15 cellular contexts compared by ENCODE assay signal in genomic region chr6:63487123-63487813, GRCh38.
DNase-seq lines count a peak whose midpoint lies in the region; ATAC-seq and TF ChIP-seq lines count a peak whose summit lies in the region.
"Had no signal": no experiment of that assay in that cellular context is flagged by ENCODE, and none has a peak within 500 bp of the region (broad histone marks: within the 10 kb centered on the region; RNA-seq: fewer than 3 reads in every experiment).

No MANE protein-coding gene starts in this region.

- ATAC-seq in left lobe of liver (peak; percentile 58), HG02852 (IDR thresholded peaks at IDR 0.05; ENCODE audit: unreplicated experiment) (no peak), HG03095 (IDR thresholded peaks at IDR 0.05; ENCODE audit: unreplicated experiment) (no peak), HG02571 (IDR thresholded peaks at IDR 0.05; ENCODE audit: unreplicated experiment) (no peak)
- ATAC-seq: HCT116 had no signal

- DNase-seq in PC-9: peak; percentile 8 to 73
- no peak for DNase-seq in left lobe of liver (ENCODE audit: low spot score)
- DNase-seq in MV-4-11 (lab: John Stamatoyannopoulos, UW): no peak
- DNase-seq: GF-D8, GM23248, NCI-H1105 treated with DMSO at 0.1 percent for 48 hours, NCI-H187, NCI-H2107, NCI-H524 had no signal

- H3K4me3 ChIP-seq in HEK293 (ENCODE audit: low read depth, low read length): no peak overlapping the region
- no peak overlapping the region for H3K4me3 ChIP-seq in PC-9
- H3K4me3 ChIP-seq: GM23248, SJSA1 had no signal

- TF ChIP-seq CTCF in HEK293 (tag by site-specific recombination; IDR thresholded peaks at IDR 0.05): no peak
- TF ChIP-seq CTCF in PC-9 (conservative IDR thresholded peaks at IDR 0.05): no peak

- peaks cover 6% of the 10 kb centered on the region; the same call in 1 of the 2 replicates for H3F3A ChIP-seq in PC-9 (ENCODE audit: insufficient read depth, low read depth)

- no peaks in the 10 kb centered on the region for H4K20me1 ChIP-seq in PC-9 (ENCODE audit: insufficient read depth)

- POLR2A ChIA-PET in HEK293 (lab: Yijun Ruan, JAX): interaction anchor here (1.2 to 2.3 kb wide), 2 partner anchors 11 to 86 kb away, joined by 3 to 9 read pairs; no protein-coding TSS in a partner anchor
- POLR2A ChIA-PET in PC-9 (lab: Charles Lee; ENCODE audit: unreplicated experiment): interaction anchor here (0.7 kb wide), 1 partner anchor 151 kb away, joined by 5 read pairs; no protein-coding TSS in a partner anchor

- peak overlapping the region; percentile 34; the same call in 1 of the 2 replicates for H3K4me2 ChIP-seq in PC-9

- H3K4me1 ChIP-seq in HEK293 (ENCODE audit: control insufficient read depth, insufficient read depth, low read length): peaks cover 7% of the 10 kb centered on the region
- H3K4me1 ChIP-seq in PC-9 (replicated peaks; ENCODE audit: insufficient read depth): 0 out of 2 replicates have a peak, but pooled peaks cover 12% of the 10 kb centered on the region
- H3K4me1 ChIP-seq: SJSA1 had no signal

- H3K36me3 ChIP-seq in HEK293 (ENCODE audit: control insufficient read depth in 2 of 2, insufficient read depth in 1 of 2, low read length in 2 of 2) (no peaks in the 10 kb centered on the region), PC-9 (ENCODE audit: low read depth) (no peaks in the 10 kb centered on the region)
- H3K36me3 ChIP-seq: SJSA1 had no signal

- BruUV-seq in PC-9 (replicated peaks; lab: Mats Ljungman, UMichigan): no TSS peak

- no peak overlapping the region for H2AFZ ChIP-seq in PC-9
- H2AFZ ChIP-seq: GM23248 had no signal

- no peaks in the 10 kb centered on the region for H3K79me2 ChIP-seq in PC-9 (ENCODE audit: low read depth)

- no peaks in the 10 kb centered on the region for H3K9me2 ChIP-seq in PC-9 (ENCODE audit: insufficient read depth)

- H3K9me3 ChIP-seq in HEK293 (ENCODE audit: control insufficient read depth, insufficient read depth, low read depth, low read length) (no peaks in the 10 kb centered on the region), PC-9 (ENCODE audit: insufficient read depth, low read depth) (no peaks in the 10 kb centered on the region)
- H3K9me3 ChIP-seq: SJSA1 had no signal

- H3K27ac ChIP-seq in HEK293 (ENCODE audit: extremely low read depth, low read depth, low read length) (peak overlapping the region; percentile 29; the same call in 1 of the 2 replicates), PC-9 (no peak overlapping the region)
- H3K27ac ChIP-seq: GM23248, SJSA1 had no signal

- no peaks in the 10 kb centered on the region for H3K27me3 ChIP-seq in PC-9 (ENCODE audit: insufficient read depth, low read depth)
- H3K27me3 ChIP-seq: SJSA1 had no signal

- CTCF ChIA-PET in HEK293 (lab: Yijun Ruan, JAX) (interaction anchor here (0.6 to 1.2 kb wide), 5 partner anchors 9 to 134 kb away, joined by 3 to 4 read pairs (median 3); no protein-coding TSS in a partner anchor), PC-9 (lab: Charles Lee) (no interaction called here)

- intact Hi-C loops in PC-9 (cut with micrococcal nuclease; ENCODE audit: unreplicated experiment): no loop called here

TF ChIP-seq in HEK293, 187 proteins besides CTCF, POLR2A, EP300 and RAD21:
- TF ChIP-seq WT1 (tag by site-specific recombination; IDR thresholded peaks at IDR 0.05): peak; percentile 69
- TF ChIP-seq MYNN (tag by site-specific recombination; IDR thresholded peaks at IDR 0.05; ENCODE audit: borderline replicate concordance): no peak
- no peak for TF ChIP-seq ZNF501 (tag by site-specific recombination; IDR thresholded peaks at IDR 0.05)
- TF ChIP-seq GFI1B (tag by site-specific recombination; IDR thresholded peaks at IDR 0.05): 0 out of 2 replicates have a peak, but pooled peaks have one; percentile 49
- TF ChIP-seq ZNF670 (tag by site-specific recombination; IDR thresholded peaks at IDR 0.05; ENCODE audit: low read depth): no peak
- no peak for TF ChIP-seq ZNF777 (tag by site-specific recombination; IDR thresholded peaks at IDR 0.05; ENCODE audit: borderline replicate concordance)
- no peak for TF ChIP-seq ZNF404 (tag by site-specific recombination; IDR thresholded peaks at IDR 0.05)
- TF ChIP-seq ZNF596 (tag by site-specific recombination; IDR thresholded peaks at IDR 0.05): no peak
- peak; percentile 54; the same call in 1 of the 2 replicates for TF ChIP-seq ZNF843 (tag by site-specific recombination; IDR thresholded peaks at IDR 0.05)
- TF ChIP-seq KLF7 (tag by site-specific recombination; IDR thresholded peaks at IDR 0.05; ENCODE audit: borderline replicate concordance): no peak
- no peak for TF ChIP-seq PATZ1 (tag by site-specific recombination; IDR thresholded peaks at IDR 0.05)
- TF ChIP-seq KLF1 (tag by site-specific recombination; IDR thresholded peaks at IDR 0.05): 0 out of 2 replicates have a peak, but pooled peaks have one; percentile 29
- TF ChIP-seq ZNF169 (tag by site-specific recombination; IDR thresholded peaks at IDR 0.05): no peak
- TF ChIP-seq ZNF645 (tag by site-specific recombination; IDR thresholded peaks at IDR 0.05): no peak
- 0 out of 2 replicates have a peak, but pooled peaks have one; percentile 9 for TF ChIP-seq FEZF1 (tag by site-specific recombination; IDR thresholded peaks at IDR 0.05)
- no peak for TF ChIP-seq ZBTB44 (tag by site-specific recombination; IDR thresholded peaks at IDR 0.05)
- no peak for TF ChIP-seq ZNF660 (tag by site-specific recombination; IDR thresholded peaks at IDR 0.05)
- TF ChIP-seq ZNF133 (tag by site-specific recombination; IDR thresholded peaks at IDR 0.05): no peak
- TF ChIP-seq PRDM6 (tag by site-specific recombination; IDR thresholded peaks at IDR 0.05): 0 out of 2 replicates have a peak, but pooled peaks have one; percentile 9
- no peak for TF ChIP-seq AEBP2 (tag by site-specific recombination; IDR thresholded peaks at IDR 0.05; ENCODE audit: borderline replicate concordance)
- TF ChIP-seq OSR2 (tag by site-specific recombination; IDR thresholded peaks at IDR 0.05): peak; percentile 83

Comparison
In these comparisons a context has a peak if more than half of its experiments do, and no peak if none do; other contexts are left out.
1. DNase-seq: peak in PC-9 (2 of 2); none in left lobe of liver (single experiment) and MV-4-11 (single experiment).